ENCODE assay signal across 23 cellular contexts in the genomic region with DNA sequence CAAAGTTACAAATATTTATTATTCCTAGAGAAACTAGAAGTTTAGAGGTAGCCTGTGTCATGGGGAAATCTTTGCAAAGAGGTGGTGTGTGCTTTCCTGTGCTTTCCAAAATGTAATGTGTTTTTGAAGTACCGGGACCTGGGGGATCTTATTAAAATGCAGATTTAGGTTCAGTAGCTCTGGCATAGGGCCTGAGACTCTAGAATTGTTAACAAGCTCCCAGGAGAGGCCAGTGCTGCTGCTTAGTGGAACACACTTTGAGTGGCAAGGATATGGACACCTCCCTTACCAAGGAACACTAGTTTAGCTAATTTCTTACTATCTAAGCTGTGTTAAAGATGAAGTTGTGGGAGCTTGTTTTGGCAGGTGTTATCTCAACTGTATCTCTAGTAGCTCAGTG.
DNase-seq lines count a peak whose midpoint lies in the region; ATAC-seq and TF ChIP-seq lines count a peak whose summit lies in the region.
"Had no signal": no experiment of that assay in that cellular context is flagged by ENCODE, and none has a peak within 500 bp of the region (broad histone marks: within the 10 kb centered on the region; RNA-seq: fewer than 3 reads in every experiment).

No MANE protein-coding gene starts in this region.

- H3K27ac ChIP-seq in iPS-18a (ENCODE audit: low read length) (peak overlapping the region; percentile 53), heart right ventricle (no peak overlapping the region)
- H3K27ac ChIP-seq: A549, HL-60, SK-N-MC had no signal

- H3K4me3 Mint-ChIP-seq in WTC11 = no peak overlapping the region; the same call in 1 of the 2 replicates
- no peak overlapping the region for H3K4me3 Mint-ChIP-seq in activated CD4-positive, alpha-beta memory T cell treated with anti-CD3 and anti-CD28 coated beads for 36 hours
- H3K4me3 Mint-ChIP-seq: CD4-positive, alpha-beta memory T cell had no signal

- no peak overlapping the region for H3K9ac ChIP-seq in iPS-18a (ENCODE audit: low read length)

- H3K9me3 Mint-ChIP-seq in WTC11 = peaks cover 7% of the 10 kb centered on the region
- H3K9me3 Mint-ChIP-seq in activated CD4-positive, alpha-beta memory T cell treated with anti-CD3 and anti-CD28 coated beads for 36 hours = peaks cover 2% of the 10 kb centered on the region

- H3K27me3 Mint-ChIP-seq in WTC11 (ENCODE audit: low read depth) = no peaks in the 10 kb centered on the region
- H3K27me3 Mint-ChIP-seq in activated CD4-positive, alpha-beta memory T cell treated with anti-CD3 and anti-CD28 coated beads for 36 hours = no peaks in the 10 kb centered on the region
- H3K27me3 Mint-ChIP-seq: CD4-positive, alpha-beta memory T cell had no signal

- peak; percentile 80 for ATAC-seq in WTC11
- ATAC-seq in heart right ventricle = no peak
- ATAC-seq: A549, HepG2 had no signal

- H3K4me1 ChIP-seq in iPS-18a (ENCODE audit: control insufficient read depth, low read depth, low read length) = peaks cover 19% of the 10 kb centered on the region
- no peaks in the 10 kb centered on the region for H3K4me1 ChIP-seq in heart right ventricle
- H3K4me1 ChIP-seq: A549 had no signal

- intact Hi-C loops in heart right ventricle (cut with DNase I) = no loop called here
- intact Hi-C loops in activated CD4-positive, alpha-beta memory T cell treated with anti-CD3 and anti-CD28 coated beads for 36 hours (cut with micrococcal nuclease) = no loop called here

- WGBS in heart right ventricle, 2 donors = 39 to 43% methylated on average over 1 of the region's 1 CpG

- POLR2A ChIA-PET in WTC11 (lab: Charles Lee) = no interaction called here
- POLR2A ChIA-PET in activated CD4-positive, alpha-beta memory T cell treated with anti-CD3 and anti-CD28 coated beads for 36 hours (lab: Charles Lee) = no interaction called here

- H3K36me3 Mint-ChIP-seq in WTC11 = no peaks in the 10 kb centered on the region
- H3K36me3 Mint-ChIP-seq in activated CD4-positive, alpha-beta memory T cell treated with anti-CD3 and anti-CD28 coated beads for 36 hours = no peaks in the 10 kb centered on the region
- H3K36me3 Mint-ChIP-seq: CD4-positive, alpha-beta memory T cell had no signal

- H3K9me3 ChIP-seq in iPS-18a (ENCODE audit: control insufficient read depth, low read depth, low read length) (no peaks in the 10 kb centered on the region), heart right ventricle (no peaks in the 10 kb centered on the region)
- H3K9me3 ChIP-seq: A549 had no signal

- H3K36me3 ChIP-seq in H7 (replicated peaks; ENCODE audit: control insufficient read depth, insufficient read depth, low read length) = no peaks in the 10 kb centered on the region
- H3K36me3 ChIP-seq in iPS-18a (ENCODE audit: control insufficient read depth, low read depth, low read length) = no peaks in the 10 kb centered on the region
- no peaks in the 10 kb centered on the region for H3K36me3 ChIP-seq in heart right ventricle

- peak overlapping the region; percentile 82 for H3K27ac Mint-ChIP-seq in WTC11
- no peak overlapping the region for H3K27ac Mint-ChIP-seq in activated CD4-positive, alpha-beta memory T cell treated with anti-CD3 and anti-CD28 coated beads for 36 hours
- H3K27ac Mint-ChIP-seq: CD4-positive, alpha-beta memory T cell had no signal

- H3K4me3 ChIP-seq in H7 (ENCODE audit: insufficient read depth, low read depth, low read length) = no peak overlapping the region
- H3K4me3 ChIP-seq in iPS-18a (ENCODE audit: low read length) = peak overlapping the region; percentile 9
- no peak overlapping the region for H3K4me3 ChIP-seq in heart right ventricle
- H3K4me3 ChIP-seq: A549, SK-N-MC had no signal

- DNase-seq in DMS114 treated with DMSO at 0.1 percent for 48 hours (lab: John Stamatoyannopoulos, UW; ENCODE audit: unreplicated experiment) (peak; percentile 63), H7 (peak; percentile 8), WTC11 (ENCODE audit: low spot score) (no peak), NCI-H146 treated with DMSO at 0.1 percent for 48 hours (lab: John Stamatoyannopoulos, UW; ENCODE audit: unreplicated experiment) (no peak), heart right ventricle (no peak)
- no peak for DNase-seq in activated CD4-positive, alpha-beta memory T cell treated with anti-CD3 and anti-CD28 coated beads for 36 hours
- DNase-seq: C1 segment of cervical spinal cord; CD4-positive, alpha-beta memory T cell; COR-L47; DMS79 treated with DMSO at 0.1 percent for 48 hours; GF-D8; HCEC 1CT; Karpas-422; NCI-H1092 treated with DMSO at 0.1 percent for 48 hours; NCI-H1436; NCI-H187 treated with DMSO at 0.1 percent for 48 hours; NCI-H2107; SIG-M5 had no signal

- CTCF ChIA-PET in WTC11 (lab: Charles Lee) = interaction anchor here (1.3 to 2.7 kb wide), 4 partner anchors 14 to 741 kb away, joined by 3 to 13 read pairs (median 8); no protein-coding TSS in a partner anchor
- CTCF ChIA-PET in activated CD4-positive, alpha-beta memory T cell treated with anti-CD3 and anti-CD28 coated beads for 36 hours (lab: Charles Lee) = interaction anchor here (0.9 kb wide), 1 partner anchor 8 kb away, joined by 5 read pairs; no protein-coding TSS in a partner anchor

- H3K4me1 Mint-ChIP-seq in WTC11 = peaks cover 22% of the 10 kb centered on the region
- H3K4me1 Mint-ChIP-seq in activated CD4-positive, alpha-beta memory T cell treated with anti-CD3 and anti-CD28 coated beads for 36 hours (ENCODE audit: low read depth) = no peaks in the 10 kb centered on the region
- H3K4me1 Mint-ChIP-seq: CD4-positive, alpha-beta memory T cell had no signal

- no peaks in the 10 kb centered on the region for H3K27me3 ChIP-seq in H7 (ENCODE audit: control insufficient read depth, insufficient read depth, low read length)
- no peaks in the 10 kb centered on the region for H3K27me3 ChIP-seq in iPS-18a (ENCODE audit: control insufficient read depth, insufficient read depth, low read length)
- no peaks in the 10 kb centered on the region for H3K27me3 ChIP-seq in heart right ventricle

- TF ChIP-seq CTCF in WTC11 (IDR thresholded peaks at IDR 0.05) (no peak), heart right ventricle (IDR thresholded peaks at IDR 0.05) (no peak)

TF ChIP-seq in WTC11, 78 proteins besides CTCF, POLR2A, EP300 and RAD21:
- TF ChIP-seq ZNF671 (CRISPR knock-in tag; IDR thresholded peaks at IDR 0.05) (no peak), RORB (CRISPR knock-in tag; IDR thresholded peaks at IDR 0.05) (no peak), CREM (CRISPR knock-in tag; IDR thresholded peaks at IDR 0.05) (no peak), CREB1 (CRISPR knock-in tag; IDR thresholded peaks at IDR 0.05) (no peak), RELA (CRISPR knock-in tag; IDR thresholded peaks at IDR 0.05; ENCODE audit: borderline replicate concordance) (no peak), GTF2I (CRISPR knock-in tag; conservative IDR thresholded peaks at IDR 0.05) (no peak), ZNF138 (CRISPR knock-in tag; conservative IDR thresholded peaks at IDR 0.05) (no peak), NFYB (CRISPR knock-in tag; conservative IDR thresholded peaks at IDR 0.05; ENCODE audit: low read depth) (no peak), ZNF219 (CRISPR knock-in tag; IDR thresholded peaks at IDR 0.05; ENCODE audit: borderline replicate concordance) (no peak)
- TF ChIP-seq, protein P1, sequence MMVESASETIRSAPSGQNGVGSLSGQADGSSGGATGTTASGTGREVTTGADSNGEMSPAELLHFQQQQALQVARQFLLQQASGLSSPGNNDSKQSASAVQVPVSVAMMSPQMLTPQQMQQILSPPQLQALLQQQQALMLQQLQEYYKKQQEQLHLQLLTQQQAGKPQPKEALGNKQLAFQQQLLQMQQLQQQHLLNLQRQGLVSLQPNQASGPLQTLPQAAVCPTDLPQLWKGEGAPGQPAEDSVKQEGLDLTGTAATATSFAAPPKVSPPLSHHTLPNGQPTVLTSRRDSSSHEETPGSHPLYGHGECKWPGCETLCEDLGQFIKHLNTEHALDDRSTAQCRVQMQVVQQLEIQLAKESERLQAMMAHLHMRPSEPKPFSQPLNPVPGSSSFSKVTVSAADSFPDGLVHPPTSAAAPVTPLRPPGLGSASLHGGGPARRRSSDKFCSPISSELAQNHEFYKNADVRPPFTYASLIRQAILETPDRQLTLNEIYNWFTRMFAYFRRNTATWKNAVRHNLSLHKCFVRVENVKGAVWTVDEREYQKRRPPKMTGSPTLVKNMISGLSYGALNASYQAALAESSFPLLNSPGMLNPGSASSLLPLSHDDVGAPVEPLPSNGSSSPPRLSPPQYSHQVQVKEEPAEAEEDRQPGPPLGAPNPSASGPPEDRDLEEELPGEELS (CRISPR knock-in tag; IDR thresholded peaks at IDR 0.05) = no peak
- TF ChIP-seq, protein P2, sequence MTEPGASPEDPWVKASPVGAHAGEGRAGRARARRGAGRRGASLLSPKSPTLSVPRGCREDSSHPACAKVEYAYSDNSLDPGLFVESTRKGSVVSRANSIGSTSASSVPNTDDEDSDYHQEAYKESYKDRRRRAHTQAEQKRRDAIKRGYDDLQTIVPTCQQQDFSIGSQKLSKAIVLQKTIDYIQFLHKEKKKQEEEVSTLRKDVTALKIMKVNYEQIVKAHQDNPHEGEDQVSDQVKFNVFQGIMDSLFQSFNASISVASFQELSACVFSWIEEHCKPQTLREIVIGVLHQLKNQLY (CRISPR knock-in tag; IDR thresholded peaks at IDR 0.05) = no peak
- TF ChIP-seq, protein P3, sequence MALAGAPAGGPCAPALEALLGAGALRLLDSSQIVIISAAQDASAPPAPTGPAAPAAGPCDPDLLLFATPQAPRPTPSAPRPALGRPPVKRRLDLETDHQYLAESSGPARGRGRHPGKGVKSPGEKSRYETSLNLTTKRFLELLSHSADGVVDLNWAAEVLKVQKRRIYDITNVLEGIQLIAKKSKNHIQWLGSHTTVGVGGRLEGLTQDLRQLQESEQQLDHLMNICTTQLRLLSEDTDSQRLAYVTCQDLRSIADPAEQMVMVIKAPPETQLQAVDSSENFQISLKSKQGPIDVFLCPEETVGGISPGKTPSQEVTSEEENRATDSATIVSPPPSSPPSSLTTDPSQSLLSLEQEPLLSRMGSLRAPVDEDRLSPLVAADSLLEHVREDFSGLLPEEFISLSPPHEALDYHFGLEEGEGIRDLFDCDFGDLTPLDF (CRISPR knock-in tag; IDR thresholded peaks at IDR 0.05) = no peak

Comparison
In these comparisons a context has a peak if more than half of its experiments do, and no peak if none do; other contexts are left out.
1. DNase-seq: peak in DMS114 treated with DMSO at 0.1 percent for 48 hours (single experiment) and H7 (single experiment); none in WTC11 (single experiment), NCI-H146 treated with DMSO at 0.1 percent for 48 hours (single experiment), heart right ventricle (0 of 2) and activated CD4-positive, alpha-beta memory T cell treated with anti-CD3 and anti-CD28 coated beads for 36 hours (single experiment).